8 cellular contexts compared by ENCODE assay signal in the genomic region with DNA sequence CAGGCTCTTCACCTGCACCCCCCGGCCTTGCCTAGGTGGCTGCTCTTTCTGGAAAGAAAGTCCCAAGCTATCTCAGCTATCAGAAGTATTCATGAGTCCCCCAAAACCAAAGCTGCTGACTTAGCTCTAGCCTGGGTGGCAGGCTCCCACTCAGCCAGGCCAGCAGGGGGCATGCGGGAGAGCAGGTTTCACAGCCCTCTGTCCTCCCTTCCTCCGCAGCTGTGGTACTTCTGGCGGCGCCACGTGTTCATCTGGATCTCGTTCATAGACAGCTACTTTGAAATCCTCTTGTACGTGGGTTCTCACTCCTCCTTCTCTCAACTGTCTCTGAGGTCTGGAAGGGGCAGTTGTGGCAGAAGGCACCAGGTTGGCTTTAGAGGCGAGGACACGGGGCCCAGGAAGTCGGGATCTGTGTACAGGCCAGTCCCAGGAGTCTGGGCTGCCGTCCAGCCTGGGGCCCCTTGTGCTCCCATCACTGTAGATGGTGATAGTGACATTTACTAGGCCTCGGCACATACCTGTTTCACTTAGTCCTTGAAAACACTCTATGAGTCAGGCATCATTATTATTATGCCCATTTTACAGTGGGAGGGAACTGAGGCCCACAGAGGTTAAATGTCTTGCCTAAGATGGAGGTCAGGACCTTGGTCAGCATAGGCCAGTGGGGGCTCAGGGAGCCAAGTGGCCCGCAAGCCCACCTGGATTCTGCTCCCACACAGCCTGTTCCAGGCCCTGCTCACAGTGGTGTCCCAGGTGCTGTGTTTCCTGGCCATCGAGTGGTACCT. TPM values are rescaled to one million over a fixed set of nuclear protein-coding genes. Genes with fewer than 3 reads are reported as not detected.
A peak's percentile ranks its signal among the peaks of the same experiment; 100 is the strongest.
DNase-seq lines count a peak whose midpoint lies in the region; ATAC-seq lines count a peak whose summit lies in the region.

No MANE protein-coding gene starts in this region.

- no peaks in the 10 kb centered on the region for H3K9me3 Mint-ChIP-seq in activated CD4-positive, alpha-beta memory T cell treated with anti-CD3 and anti-CD28 coated beads for 36 hours
- no peaks in the 10 kb centered on the region for H3K9me3 Mint-ChIP-seq in activated CD4-positive, alpha-beta memory T cell treated with anti-CD3 and anti-CD28 coated beads, Interleukin-2, amount 10 ng/mL, durations not matched to agents 7 days and 5 days
- no peaks in the 10 kb centered on the region for H3K9me3 Mint-ChIP-seq in stimulated activated naive CD8-positive, alpha-beta T cell treated with anti-CD3 and anti-CD28 coated beads, Interleukin-15, Interleukin-2, amounts not matched to agents 100 ng/mL and 50 ng/mL, for 24 hours

- H3K4me3 Mint-ChIP-seq in activated CD4-positive, alpha-beta memory T cell treated with anti-CD3 and anti-CD28 coated beads for 36 hours: no peak overlapping the region
- no peak overlapping the region for H3K4me3 Mint-ChIP-seq in activated CD4-positive, alpha-beta memory T cell treated with anti-CD3 and anti-CD28 coated beads, Interleukin-2, amount 10 ng/mL, durations not matched to agents 7 days and 5 days
- no peak overlapping the region for H3K4me3 Mint-ChIP-seq in stimulated activated naive CD8-positive, alpha-beta T cell treated with anti-CD3 and anti-CD28 coated beads, Interleukin-15, Interleukin-2, amounts not matched to agents 100 ng/mL and 50 ng/mL, for 24 hours

- peaks cover 16% of the 10 kb centered on the region for H3K36me3 Mint-ChIP-seq in activated CD4-positive, alpha-beta memory T cell treated with anti-CD3 and anti-CD28 coated beads for 36 hours
- peaks cover 59% of the 10 kb centered on the region for H3K36me3 Mint-ChIP-seq in activated CD4-positive, alpha-beta memory T cell treated with anti-CD3 and anti-CD28 coated beads, Interleukin-2, amount 10 ng/mL, durations not matched to agents 7 days and 5 days (ENCODE audit: low read depth)
- H3K36me3 Mint-ChIP-seq in stimulated activated naive CD8-positive, alpha-beta T cell treated with anti-CD3 and anti-CD28 coated beads, Interleukin-15, Interleukin-2, amounts not matched to agents 100 ng/mL and 50 ng/mL, for 24 hours (ENCODE audit: low read depth): peaks cover 32% of the 10 kb centered on the region

- no peaks in the 10 kb centered on the region for H3K4me1 Mint-ChIP-seq in activated CD4-positive, alpha-beta memory T cell treated with anti-CD3 and anti-CD28 coated beads for 36 hours (ENCODE audit: low read depth)
- H3K4me1 Mint-ChIP-seq in activated CD4-positive, alpha-beta memory T cell treated with anti-CD3 and anti-CD28 coated beads, Interleukin-2, amount 10 ng/mL, durations not matched to agents 7 days and 5 days: no peaks in the 10 kb centered on the region
- H3K4me1 Mint-ChIP-seq in stimulated activated naive CD8-positive, alpha-beta T cell treated with anti-CD3 and anti-CD28 coated beads, Interleukin-15, Interleukin-2, amounts not matched to agents 100 ng/mL and 50 ng/mL, for 24 hours (ENCODE audit: low read depth): no peaks in the 10 kb centered on the region

- DNase-seq in activated CD4-positive, alpha-beta memory T cell treated with anti-CD3 and anti-CD28 coated beads for 36 hours: peak; percentile 66
- no peak for DNase-seq in activated CD4-positive, alpha-beta memory T cell treated with anti-CD3 and anti-CD28 coated beads, Interleukin-2, amount 10 ng/mL, durations not matched to agents 7 days and 5 days
- peak; percentile 12 for DNase-seq in OCI-M1 (lab: John Stamatoyannopoulos, UW)
- peak; percentile 65 for DNase-seq in astrocyte of the hippocampus (ENCODE audit: low read depth, low spot score)
- peak; percentile 58 for DNase-seq in left lobe of liver (ENCODE audit: low spot score)
- no peak for DNase-seq in cerebellar nuclear complex (lab: John Stamatoyannopoulos, UW)
- no peak for DNase-seq in HPDE6-E6E7 (ENCODE audit: extremely low spot score)

- CTCF ChIA-PET in activated CD4-positive, alpha-beta memory T cell treated with anti-CD3 and anti-CD28 coated beads for 36 hours (lab: Charles Lee): interaction anchor here (0.7 to 2.8 kb wide), 16 partner anchors 9 to 108 kb away, joined by 3 to 18 read pairs (median 4); a partner anchor contains a TSS
- CTCF ChIA-PET in activated CD4-positive, alpha-beta memory T cell treated with anti-CD3 and anti-CD28 coated beads, Interleukin-2, amount 10 ng/mL, durations not matched to agents 7 days and 5 days (lab: Charles Lee): interaction anchor here (1.0 to 3.5 kb wide), 6 partner anchors 9 to 93 kb away, joined by 3 to 20 read pairs (median 7); a partner anchor contains a TSS

- peak; percentile 92 for ATAC-seq in left lobe of liver

- no peaks in the 10 kb centered on the region for H3K27me3 Mint-ChIP-seq in activated CD4-positive, alpha-beta memory T cell treated with anti-CD3 and anti-CD28 coated beads for 36 hours
- H3K27me3 Mint-ChIP-seq in activated CD4-positive, alpha-beta memory T cell treated with anti-CD3 and anti-CD28 coated beads, Interleukin-2, amount 10 ng/mL, durations not matched to agents 7 days and 5 days: no peaks in the 10 kb centered on the region
- no peaks in the 10 kb centered on the region for H3K27me3 Mint-ChIP-seq in stimulated activated naive CD8-positive, alpha-beta T cell treated with anti-CD3 and anti-CD28 coated beads, Interleukin-15, Interleukin-2, amounts not matched to agents 100 ng/mL and 50 ng/mL, for 24 hours

- POLR2A ChIA-PET in activated CD4-positive, alpha-beta memory T cell treated with anti-CD3 and anti-CD28 coated beads for 36 hours (lab: Charles Lee): interaction anchor here (1.2 to 1.6 kb wide), 3 partner anchors 10 to 12 kb away, joined by 3 to 10 read pairs (median 3); no protein-coding TSS in a partner anchor
- POLR2A ChIA-PET in activated CD4-positive, alpha-beta memory T cell treated with anti-CD3 and anti-CD28 coated beads, Interleukin-2, amount 10 ng/mL, durations not matched to agents 7 days and 5 days (lab: Charles Lee): interaction anchor here (1.6 to 6.9 kb wide), 4 partner anchors 10 to 48 kb away, joined by 3 to 53 read pairs (median 15); a partner anchor contains a TSS

- intact Hi-C loops in activated CD4-positive, alpha-beta memory T cell treated with anti-CD3 and anti-CD28 coated beads for 36 hours (cut with micrococcal nuclease): no loop called here

- no peak overlapping the region for H3K27ac Mint-ChIP-seq in activated CD4-positive, alpha-beta memory T cell treated with anti-CD3 and anti-CD28 coated beads for 36 hours
- H3K27ac Mint-ChIP-seq in activated CD4-positive, alpha-beta memory T cell treated with anti-CD3 and anti-CD28 coated beads, Interleukin-2, amount 10 ng/mL, durations not matched to agents 7 days and 5 days: no peak overlapping the region
- peak overlapping the region; percentile 26 for H3K27ac Mint-ChIP-seq in stimulated activated naive CD8-positive, alpha-beta T cell treated with anti-CD3 and anti-CD28 coated beads, Interleukin-15, Interleukin-2, amounts not matched to agents 100 ng/mL and 50 ng/mL, for 24 hours

RNA-seq across cellular contexts. Expression of a gene that starts 12.9 kb away (rescaled TPM):
- total RNA-seq in activated CD4-positive, alpha-beta memory T cell treated with anti-CD3 and anti-CD28 coated beads for 36 hours: 10 to 100 TPM; 46.0 to 50.6 TPM
- total RNA-seq in activated CD4-positive, alpha-beta memory T cell treated with anti-CD3 and anti-CD28 coated beads, Interleukin-2, amount 10 ng/mL, durations not matched to agents 7 days and 5 days: 100 to 1,000 TPM; 131 to 142 TPM
- 3.1 TPM for total RNA-seq in left lobe of liver

RNA-seq across cellular contexts. Expression of a gene that starts 47.4 kb away (rescaled TPM):
- total RNA-seq in activated CD4-positive, alpha-beta memory T cell treated with anti-CD3 and anti-CD28 coated beads for 36 hours: 1,000 to 10,000 TPM; 1,695 to 1,771 TPM
- 1,000 to 10,000 TPM; 1,185 TPM for total RNA-seq in activated CD4-positive, alpha-beta memory T cell treated with anti-CD3 and anti-CD28 coated beads, Interleukin-2, amount 10 ng/mL, durations not matched to agents 7 days and 5 days
- total RNA-seq in left lobe of liver: 1,692 TPM

Comparison
In these comparisons a context has a peak if more than half of its experiments do, and no peak if none do; other contexts are left out.
1. DNase-seq: peak in activated CD4-positive, alpha-beta memory T cell treated with anti-CD3 and anti-CD28 coated beads for 36 hours (single experiment), OCI-M1 (single experiment), astrocyte of the hippocampus (single experiment) and left lobe of liver (single experiment); none in activated CD4-positive, alpha-beta memory T cell treated with anti-CD3 and anti-CD28 coated beads, Interleukin-2, amount 10 ng/mL, durations not matched to agents 7 days and 5 days (single experiment), cerebellar nuclear complex (0 of 2) and HPDE6-E6E7 (single experiment).
2. RNA of a gene that starts 12.9 kb away (total RNA-seq): 131 to 142 TPM in activated CD4-positive, alpha-beta memory T cell treated with anti-CD3 and anti-CD28 coated beads, Interleukin-2, amount 10 ng/mL, durations not matched to agents 7 days and 5 days and 46.0 to 50.6 TPM in activated CD4-positive, alpha-beta memory T cell treated with anti-CD3 and anti-CD28 coated beads for 36 hours; 3.1 TPM in left lobe of liver (single experiment); every median in the first group is over 10 times any median in the second.